In the genomic region with DNA sequence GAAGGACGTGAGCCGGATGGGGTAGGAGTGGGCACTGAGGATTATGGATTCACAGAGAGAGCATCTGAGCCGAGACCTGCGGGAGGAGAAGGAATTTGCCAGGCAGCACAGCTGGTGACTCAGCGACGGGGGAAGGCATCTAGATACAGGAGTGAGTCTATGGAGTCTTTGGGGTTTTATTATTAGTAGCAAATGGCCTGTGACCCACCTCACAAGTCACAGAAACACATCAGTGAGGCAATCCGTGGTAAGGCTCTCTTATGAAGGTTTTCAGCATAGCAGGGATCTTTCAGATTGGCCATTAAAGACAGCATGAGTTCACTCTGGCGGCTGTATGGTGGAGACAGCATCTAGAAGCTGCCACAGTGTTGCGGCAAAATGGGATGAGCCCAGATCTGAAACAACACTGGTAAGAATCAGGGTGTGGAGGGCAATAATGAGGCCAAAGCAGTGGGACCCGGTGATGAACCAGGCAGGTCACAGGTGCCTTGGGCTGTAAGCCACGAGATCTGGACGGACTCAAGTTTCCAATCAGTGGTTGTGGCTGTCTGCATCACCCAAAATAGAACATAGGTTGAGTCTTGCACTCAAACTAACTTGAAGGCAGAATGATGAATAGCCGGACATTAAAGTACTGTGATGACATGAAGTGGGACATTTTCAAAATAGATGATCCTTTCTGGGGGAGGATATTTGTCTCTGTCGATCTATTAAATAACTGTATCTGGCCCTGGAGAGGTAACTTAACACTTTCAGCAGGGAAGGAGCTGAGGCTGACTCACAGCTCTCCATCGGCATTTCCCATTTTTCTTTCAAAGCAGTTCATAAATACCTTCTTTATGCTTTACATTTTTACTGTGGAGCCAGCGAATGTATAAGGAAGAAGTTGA, we compare ENCODE assay signal across 8 cellular contexts.
DNase-seq lines count a peak whose midpoint lies in the region; ATAC-seq and TF ChIP-seq lines count a peak whose summit lies in the region.
"Not testable (repeated sequence)": the region's sequence is repeated elsewhere in the genome, so short reads cannot be mapped to it uniquely, and the experiment has no call there.

No MANE protein-coding gene starts in this region.

- not testable (repeated sequence) for H3K4me3 Mint-ChIP-seq in GM23338

- intact Hi-C loops in mammary epithelial cell (cut with micrococcal nuclease); left lung (cut with DNase I): not testable (repeated sequence)

- H3K4me1 ChIP-seq in GM23338 (ENCODE audit: insufficient read depth); mammary epithelial cell (ENCODE audit: insufficient read depth, low read length); left lung: not testable (repeated sequence)

- not testable (repeated sequence) for H4K20me1 ChIP-seq in GM23338 (replicated peaks; ENCODE audit: insufficient read depth); mammary epithelial cell (ENCODE audit: insufficient read depth, low read length)

- H3K4me3 ChIP-seq in AG09309 (ENCODE audit: control insufficient read depth, low read depth, low read length), result peak overlapping the region; percentile 30
- H3K4me3 ChIP-seq in GM23338; mammary epithelial cell (replicated peaks in 1 of 3; ENCODE audit: insufficient read depth in 1 of 3, low read depth in 2 of 3, low read length in 3 of 3); fibroblast of pulmonary artery (replicated peaks; ENCODE audit: low read depth, low read length); left lung: not testable (repeated sequence)

- H3K27me3 ChIP-seq in GM23338 (ENCODE audit: insufficient read depth); mammary epithelial cell (ENCODE audit: insufficient read depth, low read length): not testable (repeated sequence)
- peaks cover 0 to 16% of the 10 kb centered on the region in 2 donors for H3K27me3 ChIP-seq in left lung

- not testable (repeated sequence) for H3K9me3 Mint-ChIP-seq in GM23338

- not testable (repeated sequence) for H3K27me3 Mint-ChIP-seq in GM23338 (ENCODE audit: insufficient read depth, low read depth, poor library complexity)

- not testable (repeated sequence) for H3K36me3 Mint-ChIP-seq in GM23338 (ENCODE audit: low read depth)

- not testable (repeated sequence) for H3K79me2 ChIP-seq in GM23338 (replicated peaks; ENCODE audit: insufficient read depth); mammary epithelial cell (ENCODE audit: insufficient read depth, low read length)

- in situ Hi-C loops in mammary epithelial cell (cut with MboI; ENCODE audit: low sequenced_read_pairs in 2 of 2), result not testable (repeated sequence)

- H3K9ac ChIP-seq in mammary epithelial cell (ENCODE audit: insufficient read depth, low read length), result not testable (repeated sequence)

- DNase-seq in AG09309 (ENCODE audit: low read depth), result peak; percentile 71
- not testable (repeated sequence) for DNase-seq in GM23338 (ENCODE audit: low spot score); left lung
- peak; percentile 82 for DNase-seq in LHCN-M2 (ENCODE audit: low read depth)
- DNase-seq in SW480 (ENCODE audit: low spot score), result peak; percentile 30
- peak; percentile 65 for DNase-seq in mammary epithelial cell
- DNase-seq in fibroblast of pulmonary artery (ENCODE audit: low read depth), result peak; percentile 29
- DNase-seq in smooth muscle cell of the brain vasculature (ENCODE audit: low read depth, low spot score), result peak; percentile 24

- H3K4me2 ChIP-seq in GM23338, result not testable (repeated sequence)
- H3K4me2 ChIP-seq in mammary epithelial cell (ENCODE audit: insufficient read depth, low read depth, low read length), result peak overlapping the region; percentile 60

- ATAC-seq in GM23338 (peak; percentile 89), left lung (peak; percentile 13)

- not testable (repeated sequence) for TF ChIP-seq CTCF in AG09309 (IDR thresholded peaks at IDR 0.05; ENCODE audit: control insufficient read depth, insufficient read depth, low read depth, low read length, missing control alignments); GM23338 (conservative IDR thresholded peaks at IDR 0.05; ENCODE audit: low read depth in 2 of 2); mammary epithelial cell (conservative IDR thresholded peaks at IDR 0.05 in 1 of 2, IDR thresholded peaks at IDR 0.05 in 1 of 2; ENCODE audit: extremely low read depth in 1 of 2, insufficient read depth in 1 of 2, low read depth in 1 of 2, low read length in 2 of 2); fibroblast of pulmonary artery (IDR thresholded peaks at IDR 0.05; ENCODE audit: low read length, missing control alignments); left lung (IDR thresholded peaks at IDR 0.05)

- dilution Hi-C loops in mammary epithelial cell (cut with HindIII; ENCODE audit: low sequenced_read_pairs), result not testable (repeated sequence)

- BruUV-seq in mammary epithelial cell (replicated peaks; lab: Mats Ljungman, UMichigan), result not testable (repeated sequence)

- H3K36me3 ChIP-seq in GM23338 (ENCODE audit: insufficient read depth); mammary epithelial cell (ENCODE audit: insufficient read depth, low read length); left lung: not testable (repeated sequence)

- not testable (repeated sequence) for H2AFZ ChIP-seq in GM23338
- H2AFZ ChIP-seq in mammary epithelial cell (ENCODE audit: low read depth, low read length), result peak overlapping the region; percentile 42

- 39% methylated on average over 11 of the region's 16 CpGs for WGBS in mammary epithelial cell (ENCODE audit: low coverage, missing lambda C conversion rate)

- H3K27ac Mint-ChIP-seq in GM23338, result not testable (repeated sequence)

- H3K27ac ChIP-seq in GM23338 (ENCODE audit: low read depth); mammary epithelial cell (ENCODE audit: insufficient read depth, low read depth, low read length); left lung: not testable (repeated sequence)

- H3K9me2 ChIP-seq in GM23338 (ENCODE audit: insufficient read depth), result not testable (repeated sequence)

- not testable (repeated sequence) for H3K9me3 ChIP-seq in mammary epithelial cell (replicated peaks; ENCODE audit: insufficient read depth, low read length); left lung

- H3K4me1 Mint-ChIP-seq in GM23338, result not testable (repeated sequence)

- H3F3A ChIP-seq in GM23338 (replicated peaks; ENCODE audit: low read depth), result not testable (repeated sequence)

- CTCF ChIA-PET in mammary epithelial cell (lab: Charles Lee; ENCODE audit: low non-redundant PET), result not testable (repeated sequence)
